Comparison of ENCODE assay signal across 14 cellular contexts in the genomic region with DNA sequence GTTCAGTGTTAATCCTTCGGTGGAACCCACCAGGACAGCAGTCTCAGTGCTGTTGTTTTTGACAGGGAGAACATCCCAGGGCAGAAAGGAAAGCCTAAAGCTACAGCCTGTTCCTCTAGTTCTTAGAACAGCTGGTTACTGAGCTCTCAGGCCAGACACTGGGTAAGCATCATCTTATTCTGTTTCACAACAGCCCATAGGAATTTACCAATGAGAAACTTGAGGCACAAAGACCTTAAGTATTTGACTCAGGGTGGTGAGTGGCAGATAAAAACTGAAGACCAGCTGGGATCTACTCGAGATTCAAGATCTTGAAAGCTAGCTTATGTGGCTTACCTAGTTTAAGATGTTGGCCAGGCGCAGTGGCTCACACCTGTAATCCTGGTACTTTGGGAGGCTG. TPM values are rescaled to one million over a fixed set of nuclear protein-coding genes. Genes with fewer than 3 reads are reported as not detected.
"Had no signal": no experiment of that assay in that cellular context is flagged by ENCODE, and none has a peak within 500 bp of the region (broad histone marks: within the 10 kb centered on the region; RNA-seq: fewer than 3 reads in every experiment).

No MANE protein-coding gene starts in this region.

- H3K9me3 ChIP-seq: lower lobe of right lung, tibial nerve, vagina had no signal

- DNase-seq: activated CD4-positive, alpha-beta T cell treated with anti-CD3 and anti-CD28 coated beads, Interleukin-2, amount 50 U/mL, for 4 hours; activated CD4-positive, CD25-positive, alpha-beta regulatory T cell treated with anti-CD3 and anti-CD28 coated beads, Interleukin-2, amount 50 U/mL, for 72 hours; activated naive CD4-positive, alpha-beta T cell treated with anti-CD3 and anti-CD28 coated beads, Interleukin-2, amount 50 U/mL, for 16 hours; activated T-cell treated with anti-CD3 and anti-CD28 coated beads, Interleukin-2, amount 50 U/mL, for 1 hour; amygdala; effector memory CD8-positive, alpha-beta T cell; erythroblast; hippocampal formation; lower lobe of right lung; natural killer cell; occipital lobe; right cardiac atrium had no signal

- H3K27ac ChIP-seq: lower lobe of right lung, tibial nerve, vagina had no signal

- H3K36me3 ChIP-seq: lower lobe of right lung, tibial nerve, vagina had no signal

- H3K4me3 ChIP-seq: lower lobe of right lung, tibial nerve, vagina had no signal

- H3K27me3 ChIP-seq: tibial nerve, vagina had no signal

- H3K4me1 ChIP-seq: lower lobe of right lung, vagina had no signal

RNA-seq across cellular contexts. Expression of a gene that starts 9.4 kb away (rescaled TPM):
- polyA plus RNA-seq: right cardiac atrium had no signal
